In the genomic region with DNA sequence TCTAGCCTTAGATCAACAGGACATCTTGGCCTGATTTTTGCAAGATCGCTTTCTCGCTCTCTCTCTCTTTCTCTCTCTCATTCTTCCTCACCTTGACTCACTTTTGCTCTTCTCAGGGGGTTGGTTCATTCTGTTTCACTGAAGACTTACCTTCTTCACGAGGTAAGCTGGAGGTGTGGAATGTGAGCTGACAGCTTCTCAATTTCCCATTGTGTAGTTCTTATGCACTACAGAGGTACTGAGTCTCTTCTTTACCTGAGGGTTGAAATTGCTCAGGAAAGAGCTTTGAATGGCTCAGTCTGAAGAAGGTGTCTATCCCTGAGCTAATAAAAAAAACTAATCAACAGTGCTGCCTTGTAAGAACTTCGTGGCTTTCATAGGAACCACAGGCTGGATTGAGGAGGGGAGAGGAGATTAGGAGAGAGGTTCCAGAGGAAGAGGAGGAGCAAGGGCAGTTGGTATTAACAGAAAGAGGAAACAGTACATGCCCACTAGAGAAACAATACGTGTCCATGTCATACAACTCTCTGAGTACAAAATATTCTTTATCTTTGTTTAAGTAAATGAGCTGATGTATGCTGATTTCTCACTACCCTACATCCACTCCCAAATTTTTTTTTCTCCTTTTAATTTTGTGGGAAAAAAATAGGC, we compare ENCODE assay signal across 15 cellular contexts.
DNase-seq lines count a peak whose midpoint lies in the region; ATAC-seq and TF ChIP-seq lines count a peak whose summit lies in the region.
"Had no signal": no experiment of that assay in that cellular context is flagged by ENCODE, and none has a peak within 500 bp of the region (broad histone marks: within the 10 kb centered on the region; RNA-seq: fewer than 3 reads in every experiment).

No MANE protein-coding gene starts in this region.

- H3K36me3 Mint-ChIP-seq in endodermal cell (ENCODE audit: low read depth) (peaks cover 10% of the 10 kb centered on the region), nephron (ENCODE audit: low read depth) (peaks cover 25% of the 10 kb centered on the region)

- intact Hi-C loops in heart right ventricle (cut with DNase I): no loop called here

- TF ChIP-seq CTCF in endodermal cell (conservative IDR thresholded peaks at IDR 0.05) (no peak), nephron (IDR thresholded peaks at IDR 0.05; ENCODE audit: unreplicated experiment in 3 of 3) (no peak), heart right ventricle (IDR thresholded peaks at IDR 0.05) (no peak)

- no peaks in the 10 kb centered on the region for H3K27me3 ChIP-seq in endodermal cell (ENCODE audit: control insufficient read depth, insufficient read depth, low read length, poor library complexity, severe bottlenecking)
- H3K27me3 ChIP-seq in heart right ventricle: no peaks in the 10 kb centered on the region
- H3K27me3 ChIP-seq: BLaER1 treated with 17β-estradiol and CSF1 and Interleukin-3, amounts not matched to agents 10 nM and 100 nM had no signal

- H3K4me1 ChIP-seq in endodermal cell (ENCODE audit: control insufficient read depth, insufficient read depth, low read length): peaks cover 10% of the 10 kb centered on the region
- peaks cover 0 to 7% (median 0%) of the 10 kb centered on the region in 9 donors for H3K4me1 ChIP-seq in heart right ventricle

- 64 to 76% methylated on average over 4 of the region's 5 CpGs for WGBS in endodermal cell (ENCODE audit: insufficient coverage in 1 of 2, insufficient read length in 1 of 2), 2 experiments
- 70 to 71% methylated on average over 5 of the region's 5 CpGs for WGBS in heart right ventricle, 2 donors

- peaks cover 26% of the 10 kb centered on the region for H3K4me1 Mint-ChIP-seq in endodermal cell
- peaks cover 21% of the 10 kb centered on the region for H3K4me1 Mint-ChIP-seq in nephron

- H3K27ac ChIP-seq in endodermal cell (ENCODE audit: low read depth, low read length) (no peak overlapping the region), heart right ventricle (no peak overlapping the region)
- H3K27ac ChIP-seq: BLaER1 treated with 17β-estradiol and CSF1 and Interleukin-3, amounts not matched to agents 10 nM and 100 nM had no signal

- H3K27ac Mint-ChIP-seq in endodermal cell (no peak overlapping the region), nephron (peak overlapping the region; percentile 72 to 91 (median 88))

- no peak for ATAC-seq in heart right ventricle
- ATAC-seq in GM21447 (IDR thresholded peaks at IDR 0.05; ENCODE audit: unreplicated experiment): no peak

- H3K4me3 ChIP-seq in endodermal cell (ENCODE audit: low read length): no peak overlapping the region
- no peak overlapping the region for H3K4me3 ChIP-seq in heart right ventricle
- H3K4me3 ChIP-seq: BLaER1 treated with 17β-estradiol and CSF1 and Interleukin-3, amounts not matched to agents 10 nM and 100 nM had no signal

- DNase-seq in Kasumi-1 (lab: John Stamatoyannopoulos, UW): peak; percentile 11 to 22
- peak; percentile 61 for DNase-seq in OCI-M1 (lab: John Stamatoyannopoulos, UW)
- peak; percentile 49 for DNase-seq in endodermal cell
- no peak for DNase-seq in T-helper 1 cell
- DNase-seq in heart right ventricle: no peak
- DNase-seq in mucosa of gallbladder (ENCODE audit: low spot score): no peak
- DNase-seq: NCI-H1048, NCI-H146, NCI-H2081 treated with DMSO at 0.1 percent for 48 hours, NCI-H226, NCI-H526 treated with DMSO at 0.1 percent for 48 hours, SHP77 treated with DMSO at 0.1 percent for 48 hours had no signal

- H3K9ac ChIP-seq in endodermal cell (ENCODE audit: extremely low read depth, low read length, poor library complexity, severe bottlenecking): no peak overlapping the region
- H3K9ac ChIP-seq: BLaER1 treated with 17β-estradiol and CSF1 and Interleukin-3, amounts not matched to agents 10 nM and 100 nM had no signal

- H3K9me3 ChIP-seq in endodermal cell (ENCODE audit: control insufficient read depth, low read length) (peaks cover 6% of the 10 kb centered on the region), heart right ventricle (peaks cover 0 to 9% (median 5%) of the 10 kb centered on the region in 11 donors)

- H3K4me3 Mint-ChIP-seq in endodermal cell (no peak overlapping the region), nephron (no peak overlapping the region)

- peaks cover 17% of the 10 kb centered on the region for H3K9me3 Mint-ChIP-seq in endodermal cell
- peaks cover 25% of the 10 kb centered on the region for H3K9me3 Mint-ChIP-seq in nephron

- H3K36me3 ChIP-seq in endodermal cell (ENCODE audit: control insufficient read depth, insufficient read depth, low read length) (no peaks in the 10 kb centered on the region), heart right ventricle (no peaks in the 10 kb centered on the region)
- H3K36me3 ChIP-seq: BLaER1 treated with 17β-estradiol and CSF1 and Interleukin-3, amounts not matched to agents 10 nM and 100 nM had no signal

- no peaks in the 10 kb centered on the region for H3K27me3 Mint-ChIP-seq in endodermal cell (ENCODE audit: insufficient read depth)
- no peaks in the 10 kb centered on the region for H3K27me3 Mint-ChIP-seq in nephron (ENCODE audit: low read depth)

Comparison
In these comparisons a context has a peak if more than half of its experiments do, and no peak if none do; other contexts are left out.
1. DNase-seq: peak in Kasumi-1 (2 of 2), OCI-M1 (single experiment) and endodermal cell (single experiment); none in T-helper 1 cell (0 of 5), heart right ventricle (0 of 2) and mucosa of gallbladder (single experiment).